ENCODE assay signal across 9 cellular contexts in genomic region chr10:72087969-72088878, GRCh38. TPM values are rescaled to one million over a fixed set of nuclear protein-coding genes. Genes with fewer than 3 reads are reported as not detected.
DNase-seq lines count a peak whose midpoint lies in the region; ATAC-seq and TF ChIP-seq lines count a peak whose summit lies in the region.
"Had no signal": no experiment of that assay in that cellular context is flagged by ENCODE, and none has a peak within 500 bp of the region (broad histone marks: within the 10 kb centered on the region; RNA-seq: fewer than 3 reads in every experiment).

SPOCK2 (minus strand) TSS chr10:72088551; CDS start chr10:72088328, 223 bp downstream.

- peak within 1 kb of the TSS; percentile 97 for H3K4me3 Mint-ChIP-seq in activated CD4-positive, alpha-beta T cell treated with anti-CD3 and anti-CD28 coated beads, Interleukin-2, amount 10 ng/mL, durations not matched to agents 24 days and 14 days

- intact Hi-C loops in activated CD4-positive, alpha-beta T cell treated with anti-CD3 and anti-CD28 coated beads, Interleukin-2, amount 10 ng/mL, durations not matched to agents 24 days and 14 days (cut with micrococcal nuclease), result loop anchor here (1.0 to 10.0 kb wide), 5 partner anchors 19 to 343 kb away; no protein-coding TSS in a partner anchor

- H3K4me3 ChIP-seq in choroid plexus epithelial cell (ENCODE audit: low read depth, low read length) (peak within 1 kb of the TSS; percentile 49), WERI-Rb-1 (ENCODE audit: low read depth, low read length) (no peak within 1 kb of the TSS)
- H3K4me3 ChIP-seq: PC-9 had no signal

- H3K27me3 Mint-ChIP-seq in activated CD4-positive, alpha-beta T cell treated with anti-CD3 and anti-CD28 coated beads, Interleukin-2, amount 10 ng/mL, durations not matched to agents 24 days and 14 days, result no peaks in the 10 kb centered on the region

- TF ChIP-seq CTCF in choroid plexus epithelial cell (conservative IDR thresholded peaks at IDR 0.05; ENCODE audit: low read depth, low read length) (no peak), WERI-Rb-1 (IDR thresholded peaks at IDR 0.05; ENCODE audit: low read depth, low read length) (no peak)

- H3K27ac Mint-ChIP-seq in activated CD4-positive, alpha-beta T cell treated with anti-CD3 and anti-CD28 coated beads, Interleukin-2, amount 10 ng/mL, durations not matched to agents 24 days and 14 days, result peak within 1 kb of the TSS; percentile 98

- peak; percentile 91 for DNase-seq in activated CD4-positive, alpha-beta T cell treated with anti-CD3 and anti-CD28 coated beads, Interleukin-2, amount 10 ng/mL, durations not matched to agents 24 days and 14 days
- DNase-seq in choroid plexus epithelial cell (ENCODE audit: low read depth) (peak; percentile 22), medulla oblongata (ENCODE audit: extremely low spot score) (peak; percentile 54), WERI-Rb-1 (no peak), NAMALWA (ENCODE audit: low spot score) (no peak)
- peak; percentile 65 for DNase-seq in stimulated activated CD8-positive, alpha-beta memory T cell treated with anti-CD3 and anti-CD28 coated beads, Interleukin-12 subunit alpha, Interleukin-12 subunit beta, amount 100 ng/mL, for 1 hour (ENCODE audit: low read depth)

- ATAC-seq in HG02759 (IDR thresholded peaks at IDR 0.05; ENCODE audit: unreplicated experiment) (peak; percentile 25), HG03196 (IDR thresholded peaks at IDR 0.05; ENCODE audit: unreplicated experiment) (no peak)

- H3K9me3 ChIP-seq in WERI-Rb-1 (ENCODE audit: severe bottlenecking), result no peaks in the 10 kb centered on the region

- no peak within 1 kb of the TSS for H3K27ac ChIP-seq in WERI-Rb-1

- no peaks in the 10 kb centered on the region for H3K27me3 ChIP-seq in WERI-Rb-1 (ENCODE audit: insufficient read depth, low read depth, severe bottlenecking)

- no peaks in the 10 kb centered on the region for H3K9me3 Mint-ChIP-seq in activated CD4-positive, alpha-beta T cell treated with anti-CD3 and anti-CD28 coated beads, Interleukin-2, amount 10 ng/mL, durations not matched to agents 24 days and 14 days

- peaks cover 20% of the 10 kb centered on the region for H3K36me3 Mint-ChIP-seq in activated CD4-positive, alpha-beta T cell treated with anti-CD3 and anti-CD28 coated beads, Interleukin-2, amount 10 ng/mL, durations not matched to agents 24 days and 14 days (ENCODE audit: low read depth)

- H3K4me1 Mint-ChIP-seq in activated CD4-positive, alpha-beta T cell treated with anti-CD3 and anti-CD28 coated beads, Interleukin-2, amount 10 ng/mL, durations not matched to agents 24 days and 14 days, result peaks cover 63% of the 10 kb centered on the region

- no peaks in the 10 kb centered on the region for H3K36me3 ChIP-seq in WERI-Rb-1

RNA-seq across cellular contexts. Expression of gene SPOCK2, which starts in this region (rescaled TPM):
- 104 and 106 TPM in 2 replicates for total RNA-seq in activated CD4-positive, alpha-beta T cell treated with anti-CD3 and anti-CD28 coated beads, Interleukin-2, amount 10 ng/mL, durations not matched to agents 24 days and 14 days

Comparison
In these comparisons a context has a peak if more than half of its experiments do, and no peak if none do; other contexts are left out.
1. DNase-seq: peak in activated CD4-positive, alpha-beta T cell treated with anti-CD3 and anti-CD28 coated beads, Interleukin-2, amount 10 ng/mL, durations not matched to agents 24 days and 14 days (single experiment), choroid plexus epithelial cell (single experiment), medulla oblongata (single experiment) and stimulated activated CD8-positive, alpha-beta memory T cell treated with anti-CD3 and anti-CD28 coated beads, Interleukin-12 subunit alpha, Interleukin-12 subunit beta, amount 100 ng/mL, for 1 hour (single experiment); none in WERI-Rb-1 (single experiment) and NAMALWA (single experiment).